ENCODE assay signal across 1 cellular context in the genomic region with DNA sequence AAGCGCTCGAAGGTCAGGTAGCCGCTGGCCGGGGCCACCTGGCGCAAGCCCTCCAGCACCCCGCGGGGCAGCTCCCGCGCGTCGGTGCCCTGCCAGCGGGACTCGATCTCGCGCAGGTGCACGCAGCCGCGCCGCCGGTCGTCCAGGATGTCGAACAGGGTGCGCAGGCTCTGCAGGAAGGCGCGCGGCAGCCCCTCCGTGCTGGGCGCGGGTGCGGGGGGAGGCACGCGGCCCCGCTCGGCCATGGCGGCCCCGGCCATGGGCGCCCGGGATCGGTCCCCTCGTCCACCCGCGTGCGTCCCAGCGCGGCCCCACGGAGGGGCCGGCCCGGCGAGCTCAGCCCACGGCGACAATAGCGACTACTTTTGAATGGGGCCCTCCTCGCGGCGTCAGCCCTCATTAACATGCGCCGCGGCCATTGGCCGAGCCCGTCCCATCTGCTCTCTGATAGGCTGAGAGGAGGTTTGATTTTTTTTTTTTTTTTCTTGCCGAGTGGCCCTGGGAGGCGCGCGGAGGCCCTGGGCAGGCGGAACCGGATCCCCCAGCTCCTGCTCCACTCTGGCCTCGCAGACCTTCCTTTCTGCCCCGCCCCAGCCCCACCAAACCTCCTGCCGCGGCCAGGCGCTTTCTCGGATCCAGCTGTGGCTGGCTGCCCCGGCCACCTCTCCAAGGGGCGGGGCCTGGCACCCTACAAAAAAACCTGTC.
TF ChIP-seq lines count a peak whose summit lies in the region.

A gene with protein sequence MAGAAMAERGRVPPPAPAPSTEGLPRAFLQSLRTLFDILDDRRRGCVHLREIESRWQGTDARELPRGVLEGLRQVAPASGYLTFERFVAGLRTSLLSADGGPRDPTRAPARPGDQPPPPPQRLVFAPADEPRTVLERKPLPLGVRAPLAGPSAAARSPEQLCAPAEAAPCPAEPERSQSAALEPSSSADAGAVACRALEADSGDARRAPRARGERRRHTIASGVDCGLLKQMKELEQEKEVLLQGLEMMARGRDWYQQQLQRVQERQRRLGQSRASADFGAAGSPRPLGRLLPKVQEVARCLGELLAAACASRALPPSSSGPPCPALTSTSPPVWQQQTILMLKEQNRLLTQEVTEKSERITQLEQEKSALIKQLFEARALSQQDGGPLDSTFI (minus strand): TSS at position 357 of the 705 bp plus-strand sequence. CDS start 97 bp downstream, at position 260.

TF ChIP-seq in K562, 482 proteins besides CTCF, POLR2A, EP300 and RAD21 (continued from another document and continues in another):
- TF ChIP-seq ZNF551 (CRISPR knock-in tag; IDR thresholded peaks at IDR 0.05) (no peak), EZH2 (IDR thresholded peaks at IDR 0.05; ENCODE audit: borderline replicate concordance, low read depth, low read length) (no peak), SLC30A9 (CRISPR knock-in tag; IDR thresholded peaks at IDR 0.05) (no peak), ZNF431 (CRISPR knock-in tag; IDR thresholded peaks at IDR 0.05) (no peak), SRSF3 (IDR thresholded peaks at IDR 0.05; ENCODE audit: insufficient read depth, low read length) (no peak), KDM5B (IDR thresholded peaks at IDR 0.05; ENCODE audit: insufficient replicate concordance, low read depth, low read length) (peak; percentile 71), ZC3H8 (IDR thresholded peaks at IDR 0.05) (no peak), GABPA (tag; conservative IDR thresholded peaks at IDR 0.05; ENCODE audit: low read depth) (peak; percentile 79), YY1 (IDR thresholded peaks at IDR 0.05; ENCODE audit: borderline replicate concordance in 1 of 3, control insufficient read depth in 1 of 3, extremely low read depth in 1 of 3, insufficient read depth in 3 of 3, insufficient read length in 1 of 3, insufficient replicate concordance in 2 of 3, low read depth in 1 of 3, low read length in 2 of 3) (peak in 2 of 3 experiments; percentile 16 to 55), EWSR1 (IDR thresholded peaks at IDR 0.05; ENCODE audit: borderline replicate concordance, low read depth, partially characterized antibody) (no peak), SP1 (CRISPR knock-in tag; IDR thresholded peaks at IDR 0.05) (no peak; the same call in none of the 2 replicates), TARDBP (IDR thresholded peaks at IDR 0.05) (peak; percentile 71), ARNT (IDR thresholded peaks at IDR 0.05) (no peak), ZFPM2 (CRISPR knock-in tag; IDR thresholded peaks at IDR 0.05) (no peak), TGIF2 (CRISPR knock-in tag; IDR thresholded peaks at IDR 0.05) (no peak), ZNF263 (CRISPR knock-in tag; IDR thresholded peaks at IDR 0.05; ENCODE audit: borderline replicate concordance) (no peak), STAT5A (IDR thresholded peaks at IDR 0.05; ENCODE audit: borderline replicate concordance, low read length) (no peak), MBD2 (IDR thresholded peaks at IDR 0.05; ENCODE audit: borderline replicate concordance, low read depth) (peak; percentile 50; the same call in 1 of the 2 replicates), HMGN3 (IDR thresholded peaks at IDR 0.05; ENCODE audit: borderline replicate concordance, extremely low read depth, insufficient read length, low read depth, low read length) (peak; percentile 74), HNRNPL (IDR thresholded peaks at IDR 0.05; ENCODE audit: low read depth, low read length) (no peak; the same call in 1 of the 2 replicates), ETV1 (tag; conservative IDR thresholded peaks at IDR 0.05; ENCODE audit: low read depth) (0 out of 2 replicates have a peak, but pooled peaks have one; percentile 42), TAL1 (IDR thresholded peaks at IDR 0.05) (no peak), NR2C2 (CRISPR knock-in tag; IDR thresholded peaks at IDR 0.05) (no peak), NR2C2 (tag; IDR thresholded peaks at IDR 0.05) (0 out of 2 replicates have a peak, but pooled peaks have one; percentile 34), FOXM1 (IDR thresholded peaks at IDR 0.05; ENCODE audit: low read depth) (peak; percentile 85), FOXM1 (CRISPR knock-in tag; IDR thresholded peaks at IDR 0.05; ENCODE audit: low read depth) (peak; percentile 61), BRD4 (IDR thresholded peaks at IDR 0.05) (no peak), TEAD2 (tag; IDR thresholded peaks at IDR 0.05) (no peak)
- TF ChIP-seq, protein P1, sequence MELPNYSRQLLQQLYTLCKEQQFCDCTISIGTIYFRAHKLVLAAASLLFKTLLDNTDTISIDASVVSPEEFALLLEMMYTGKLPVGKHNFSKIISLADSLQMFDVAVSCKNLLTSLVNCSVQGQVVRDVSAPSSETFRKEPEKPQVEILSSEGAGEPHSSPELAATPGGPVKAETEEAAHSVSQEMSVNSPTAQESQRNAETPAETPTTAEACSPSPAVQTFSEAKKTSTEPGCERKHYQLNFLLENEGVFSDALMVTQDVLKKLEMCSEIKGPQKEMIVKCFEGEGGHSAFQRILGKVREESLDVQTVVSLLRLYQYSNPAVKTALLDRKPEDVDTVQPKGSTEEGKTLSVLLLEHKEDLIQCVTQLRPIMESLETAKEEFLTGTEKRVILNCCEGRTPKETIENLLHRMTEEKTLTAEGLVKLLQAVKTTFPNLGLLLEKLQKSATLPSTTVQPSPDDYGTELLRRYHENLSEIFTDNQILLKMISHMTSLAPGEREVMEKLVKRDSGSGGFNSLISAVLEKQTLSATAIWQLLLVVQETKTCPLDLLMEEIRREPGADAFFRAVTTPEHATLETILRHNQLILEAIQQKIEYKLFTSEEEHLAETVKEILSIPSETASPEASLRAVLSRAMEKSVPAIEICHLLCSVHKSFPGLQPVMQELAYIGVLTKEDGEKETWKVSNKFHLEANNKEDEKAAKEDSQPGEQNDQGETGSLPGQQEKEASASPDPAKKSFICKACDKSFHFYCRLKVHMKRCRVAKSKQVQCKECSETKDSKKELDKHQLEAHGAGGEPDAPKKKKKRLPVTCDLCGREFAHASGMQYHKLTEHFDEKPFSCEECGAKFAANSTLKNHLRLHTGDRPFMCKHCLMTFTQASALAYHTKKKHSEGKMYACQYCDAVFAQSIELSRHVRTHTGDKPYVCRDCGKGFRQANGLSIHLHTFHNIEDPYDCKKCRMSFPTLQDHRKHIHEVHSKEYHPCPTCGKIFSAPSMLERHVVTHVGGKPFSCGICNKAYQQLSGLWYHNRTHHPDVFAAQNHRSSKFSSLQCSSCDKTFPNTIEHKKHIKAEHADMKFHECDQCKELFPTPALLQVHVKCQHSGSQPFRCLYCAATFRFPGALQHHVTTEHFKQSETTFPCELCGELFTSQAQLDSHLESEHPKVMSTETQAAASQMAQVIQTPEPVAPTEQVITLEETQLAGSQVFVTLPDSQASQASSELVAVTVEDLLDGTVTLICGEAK (IDR thresholded peaks at IDR 0.05): peak; percentile 35; the same call in 1 of the 2 replicates
- TF ChIP-seq, protein P1 (CRISPR knock-in tag; IDR thresholded peaks at IDR 0.05): no peak
- TF ChIP-seq, protein P2, sequence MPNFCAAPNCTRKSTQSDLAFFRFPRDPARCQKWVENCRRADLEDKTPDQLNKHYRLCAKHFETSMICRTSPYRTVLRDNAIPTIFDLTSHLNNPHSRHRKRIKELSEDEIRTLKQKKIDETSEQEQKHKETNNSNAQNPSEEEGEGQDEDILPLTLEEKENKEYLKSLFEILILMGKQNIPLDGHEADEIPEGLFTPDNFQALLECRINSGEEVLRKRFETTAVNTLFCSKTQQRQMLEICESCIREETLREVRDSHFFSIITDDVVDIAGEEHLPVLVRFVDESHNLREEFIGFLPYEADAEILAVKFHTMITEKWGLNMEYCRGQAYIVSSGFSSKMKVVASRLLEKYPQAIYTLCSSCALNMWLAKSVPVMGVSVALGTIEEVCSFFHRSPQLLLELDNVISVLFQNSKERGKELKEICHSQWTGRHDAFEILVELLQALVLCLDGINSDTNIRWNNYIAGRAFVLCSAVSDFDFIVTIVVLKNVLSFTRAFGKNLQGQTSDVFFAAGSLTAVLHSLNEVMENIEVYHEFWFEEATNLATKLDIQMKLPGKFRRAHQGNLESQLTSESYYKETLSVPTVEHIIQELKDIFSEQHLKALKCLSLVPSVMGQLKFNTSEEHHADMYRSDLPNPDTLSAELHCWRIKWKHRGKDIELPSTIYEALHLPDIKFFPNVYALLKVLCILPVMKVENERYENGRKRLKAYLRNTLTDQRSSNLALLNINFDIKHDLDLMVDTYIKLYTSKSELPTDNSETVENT (CRISPR knock-in tag; IDR thresholded peaks at IDR 0.05): peak; percentile 67
- TF ChIP-seq, protein P3, sequence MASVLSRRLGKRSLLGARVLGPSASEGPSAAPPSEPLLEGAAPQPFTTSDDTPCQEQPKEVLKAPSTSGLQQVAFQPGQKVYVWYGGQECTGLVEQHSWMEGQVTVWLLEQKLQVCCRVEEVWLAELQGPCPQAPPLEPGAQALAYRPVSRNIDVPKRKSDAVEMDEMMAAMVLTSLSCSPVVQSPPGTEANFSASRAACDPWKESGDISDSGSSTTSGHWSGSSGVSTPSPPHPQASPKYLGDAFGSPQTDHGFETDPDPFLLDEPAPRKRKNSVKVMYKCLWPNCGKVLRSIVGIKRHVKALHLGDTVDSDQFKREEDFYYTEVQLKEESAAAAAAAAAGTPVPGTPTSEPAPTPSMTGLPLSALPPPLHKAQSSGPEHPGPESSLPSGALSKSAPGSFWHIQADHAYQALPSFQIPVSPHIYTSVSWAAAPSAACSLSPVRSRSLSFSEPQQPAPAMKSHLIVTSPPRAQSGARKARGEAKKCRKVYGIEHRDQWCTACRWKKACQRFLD (CRISPR knock-in tag; IDR thresholded peaks at IDR 0.05): peak; percentile 83; the same call in 1 of the 2 replicates
- TF ChIP-seq, protein P4, sequence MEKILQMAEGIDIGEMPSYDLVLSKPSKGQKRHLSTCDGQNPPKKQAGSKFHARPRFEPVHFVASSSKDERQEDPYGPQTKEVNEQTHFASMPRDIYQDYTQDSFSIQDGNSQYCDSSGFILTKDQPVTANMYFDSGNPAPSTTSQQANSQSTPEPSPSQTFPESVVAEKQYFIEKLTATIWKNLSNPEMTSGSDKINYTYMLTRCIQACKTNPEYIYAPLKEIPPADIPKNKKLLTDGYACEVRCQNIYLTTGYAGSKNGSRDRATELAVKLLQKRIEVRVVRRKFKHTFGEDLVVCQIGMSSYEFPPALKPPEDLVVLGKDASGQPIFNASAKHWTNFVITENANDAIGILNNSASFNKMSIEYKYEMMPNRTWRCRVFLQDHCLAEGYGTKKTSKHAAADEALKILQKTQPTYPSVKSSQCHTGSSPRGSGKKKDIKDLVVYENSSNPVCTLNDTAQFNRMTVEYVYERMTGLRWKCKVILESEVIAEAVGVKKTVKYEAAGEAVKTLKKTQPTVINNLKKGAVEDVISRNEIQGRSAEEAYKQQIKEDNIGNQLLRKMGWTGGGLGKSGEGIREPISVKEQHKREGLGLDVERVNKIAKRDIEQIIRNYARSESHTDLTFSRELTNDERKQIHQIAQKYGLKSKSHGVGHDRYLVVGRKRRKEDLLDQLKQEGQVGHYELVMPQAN (IDR thresholded peaks at IDR 0.05; ENCODE audit: borderline replicate concordance): no peak
- TF ChIP-seq, protein P5, sequence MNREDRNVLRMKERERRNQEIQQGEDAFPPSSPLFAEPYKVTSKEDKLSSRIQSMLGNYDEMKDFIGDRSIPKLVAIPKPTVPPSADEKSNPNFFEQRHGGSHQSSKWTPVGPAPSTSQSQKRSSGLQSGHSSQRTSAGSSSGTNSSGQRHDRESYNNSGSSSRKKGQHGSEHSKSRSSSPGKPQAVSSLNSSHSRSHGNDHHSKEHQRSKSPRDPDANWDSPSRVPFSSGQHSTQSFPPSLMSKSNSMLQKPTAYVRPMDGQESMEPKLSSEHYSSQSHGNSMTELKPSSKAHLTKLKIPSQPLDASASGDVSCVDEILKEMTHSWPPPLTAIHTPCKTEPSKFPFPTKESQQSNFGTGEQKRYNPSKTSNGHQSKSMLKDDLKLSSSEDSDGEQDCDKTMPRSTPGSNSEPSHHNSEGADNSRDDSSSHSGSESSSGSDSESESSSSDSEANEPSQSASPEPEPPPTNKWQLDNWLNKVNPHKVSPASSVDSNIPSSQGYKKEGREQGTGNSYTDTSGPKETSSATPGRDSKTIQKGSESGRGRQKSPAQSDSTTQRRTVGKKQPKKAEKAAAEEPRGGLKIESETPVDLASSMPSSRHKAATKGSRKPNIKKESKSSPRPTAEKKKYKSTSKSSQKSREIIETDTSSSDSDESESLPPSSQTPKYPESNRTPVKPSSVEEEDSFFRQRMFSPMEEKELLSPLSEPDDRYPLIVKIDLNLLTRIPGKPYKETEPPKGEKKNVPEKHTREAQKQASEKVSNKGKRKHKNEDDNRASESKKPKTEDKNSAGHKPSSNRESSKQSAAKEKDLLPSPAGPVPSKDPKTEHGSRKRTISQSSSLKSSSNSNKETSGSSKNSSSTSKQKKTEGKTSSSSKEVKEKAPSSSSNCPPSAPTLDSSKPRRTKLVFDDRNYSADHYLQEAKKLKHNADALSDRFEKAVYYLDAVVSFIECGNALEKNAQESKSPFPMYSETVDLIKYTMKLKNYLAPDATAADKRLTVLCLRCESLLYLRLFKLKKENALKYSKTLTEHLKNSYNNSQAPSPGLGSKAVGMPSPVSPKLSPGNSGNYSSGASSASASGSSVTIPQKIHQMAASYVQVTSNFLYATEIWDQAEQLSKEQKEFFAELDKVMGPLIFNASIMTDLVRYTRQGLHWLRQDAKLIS (CRISPR knock-in tag; IDR thresholded peaks at IDR 0.05): no peak
- TF ChIP-seq, protein P6, sequence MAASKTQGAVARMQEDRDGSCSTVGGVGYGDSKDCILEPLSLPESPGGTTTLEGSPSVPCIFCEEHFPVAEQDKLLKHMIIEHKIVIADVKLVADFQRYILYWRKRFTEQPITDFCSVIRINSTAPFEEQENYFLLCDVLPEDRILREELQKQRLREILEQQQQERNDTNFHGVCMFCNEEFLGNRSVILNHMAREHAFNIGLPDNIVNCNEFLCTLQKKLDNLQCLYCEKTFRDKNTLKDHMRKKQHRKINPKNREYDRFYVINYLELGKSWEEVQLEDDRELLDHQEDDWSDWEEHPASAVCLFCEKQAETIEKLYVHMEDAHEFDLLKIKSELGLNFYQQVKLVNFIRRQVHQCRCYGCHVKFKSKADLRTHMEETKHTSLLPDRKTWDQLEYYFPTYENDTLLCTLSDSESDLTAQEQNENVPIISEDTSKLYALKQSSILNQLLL (CRISPR knock-in tag; IDR thresholded peaks at IDR 0.05; ENCODE audit: borderline replicate concordance): no peak
